ENCODE assay signal across 23 cellular contexts in the genomic region with DNA sequence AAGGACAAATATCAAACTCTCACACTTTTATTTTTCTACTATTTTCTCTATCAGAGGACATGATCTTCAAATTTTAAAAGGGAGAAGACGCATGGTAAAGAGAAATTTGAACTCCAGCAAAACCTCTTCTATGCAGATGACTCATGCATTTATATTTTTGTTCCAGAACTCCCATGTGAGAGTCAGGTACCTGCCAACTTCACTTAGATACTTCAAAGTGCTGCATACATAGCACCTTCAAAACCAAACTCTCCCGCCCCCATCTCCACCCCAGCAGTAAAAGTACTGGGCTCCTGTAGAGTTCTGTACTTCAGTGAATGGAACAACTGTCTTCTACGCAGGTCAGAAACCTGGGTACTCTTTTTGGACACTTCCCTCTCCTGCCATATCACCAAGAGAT.
A peak's percentile ranks its signal among the peaks of the same experiment; 100 is the strongest.
DNase-seq lines count a peak whose midpoint lies in the region; ATAC-seq and TF ChIP-seq lines count a peak whose summit lies in the region.
"Had no signal": no experiment of that assay in that cellular context is flagged by ENCODE, and none has a peak within 500 bp of the region (broad histone marks: within the 10 kb centered on the region; RNA-seq: fewer than 3 reads in every experiment).

No MANE protein-coding gene starts in this region.

- H3K9me3 ChIP-seq in right atrium auricular region (no peaks in the 10 kb centered on the region), sigmoid colon (no peaks in the 10 kb centered on the region), tibial artery (no peaks in the 10 kb centered on the region)
- H3K9me3 ChIP-seq: SK-N-SH had no signal

- ATAC-seq in left colon: no peak
- ATAC-seq: K562 had no signal

- TF ChIP-seq CTCF in right atrium auricular region (IDR thresholded peaks at IDR 0.05) (no peak), sigmoid colon (IDR thresholded peaks at IDR 0.05) (no peak), tibial artery (IDR thresholded peaks at IDR 0.05) (no peak)

- intact Hi-C loops in sigmoid colon (cut with DNase I): loop anchor here (10.0 kb wide), 1 partner anchor 56 kb away; no protein-coding TSS in a partner anchor
- intact Hi-C loops in left colon (cut with DNase I, micrococcal nuclease): no loop called here
- intact Hi-C loops in tibial artery (cut with DNase I; ENCODE audit: low total_unique reads): no loop called here

- H3K27ac ChIP-seq in cingulate gyrus (ENCODE audit: low read depth, low read length): peak overlapping the region; percentile 31
- no peak overlapping the region for H3K27ac ChIP-seq in right atrium auricular region
- H3K27ac ChIP-seq in sigmoid colon: no peak overlapping the region
- no peak overlapping the region for H3K27ac ChIP-seq in tibial artery
- H3K27ac ChIP-seq: RWPE1 had no signal

- no peak for TF ChIP-seq EP300 in sigmoid colon (IDR thresholded peaks at IDR 0.05)

- H3K27me3 ChIP-seq in right atrium auricular region: no peaks in the 10 kb centered on the region
- H3K27me3 ChIP-seq in sigmoid colon: no peaks in the 10 kb centered on the region
- H3K27me3 ChIP-seq in tibial artery: no peaks in the 10 kb centered on the region

- TF ChIP-seq POLR2A in sigmoid colon (IDR thresholded peaks at IDR 0.05): no peak

- H3K4me3 ChIP-seq in right atrium auricular region (no peak overlapping the region), sigmoid colon (no peak overlapping the region), tibial artery (no peak overlapping the region)
- H3K4me3 ChIP-seq: K562 had no signal

- peak; percentile 37 for DNase-seq in NCI-H2196 (lab: John Stamatoyannopoulos, UW; ENCODE audit: unreplicated experiment)
- DNase-seq in NCI-H2196 treated with DMSO at 0.1 percent for 48 hours (lab: John Stamatoyannopoulos, UW; ENCODE audit: unreplicated experiment): no peak
- DNase-seq in kidney tubule cell (ENCODE audit: low spot score): peak; percentile 4
- DNase-seq in right atrium auricular region (ENCODE audit: low spot score): no peak
- no peak for DNase-seq in sigmoid colon
- no peak for DNase-seq in left colon
- DNase-seq in tibial artery: no peak
- DNase-seq: 8988T; DMS79; H7; NCI-H1092; NCI-H1436; NCI-H187 treated with DMSO at 0.1 percent for 48 hours; NCI-H2107; NCI-H345; NCI-H524; NCI-H774; NK-92 treated with Interleukin-12 subunit alpha and Interleukin-12 subunit beta, amount 100 ng/mL, for 24 hours; SHP77 treated with DMSO at 0.1 percent for 48 hours; SK-N-SH had no signal

- WGBS in sigmoid colon, 2 donors: 87 to 89% methylated on average over 3 of the region's 3 CpGs

- H3K36me3 ChIP-seq in right atrium auricular region (no peaks in the 10 kb centered on the region), sigmoid colon (no peaks in the 10 kb centered on the region), tibial artery (no peaks in the 10 kb centered on the region)

- no peaks in the 10 kb centered on the region for H3K4me1 ChIP-seq in right atrium auricular region
- H3K4me1 ChIP-seq in sigmoid colon: no peaks in the 10 kb centered on the region
- no peaks in the 10 kb centered on the region for H3K4me1 ChIP-seq in tibial artery

Comparison
In these comparisons a context has a peak if more than half of its experiments do, and no peak if none do; other contexts are left out.
1. DNase-seq: peak in NCI-H2196 (single experiment) and kidney tubule cell (single experiment); none in NCI-H2196 treated with DMSO at 0.1 percent for 48 hours (single experiment), right atrium auricular region (single experiment), sigmoid colon (single experiment), left colon (0 of 2) and tibial artery (0 of 2).